8 cellular contexts compared by ENCODE assay signal in the genomic region with DNA sequence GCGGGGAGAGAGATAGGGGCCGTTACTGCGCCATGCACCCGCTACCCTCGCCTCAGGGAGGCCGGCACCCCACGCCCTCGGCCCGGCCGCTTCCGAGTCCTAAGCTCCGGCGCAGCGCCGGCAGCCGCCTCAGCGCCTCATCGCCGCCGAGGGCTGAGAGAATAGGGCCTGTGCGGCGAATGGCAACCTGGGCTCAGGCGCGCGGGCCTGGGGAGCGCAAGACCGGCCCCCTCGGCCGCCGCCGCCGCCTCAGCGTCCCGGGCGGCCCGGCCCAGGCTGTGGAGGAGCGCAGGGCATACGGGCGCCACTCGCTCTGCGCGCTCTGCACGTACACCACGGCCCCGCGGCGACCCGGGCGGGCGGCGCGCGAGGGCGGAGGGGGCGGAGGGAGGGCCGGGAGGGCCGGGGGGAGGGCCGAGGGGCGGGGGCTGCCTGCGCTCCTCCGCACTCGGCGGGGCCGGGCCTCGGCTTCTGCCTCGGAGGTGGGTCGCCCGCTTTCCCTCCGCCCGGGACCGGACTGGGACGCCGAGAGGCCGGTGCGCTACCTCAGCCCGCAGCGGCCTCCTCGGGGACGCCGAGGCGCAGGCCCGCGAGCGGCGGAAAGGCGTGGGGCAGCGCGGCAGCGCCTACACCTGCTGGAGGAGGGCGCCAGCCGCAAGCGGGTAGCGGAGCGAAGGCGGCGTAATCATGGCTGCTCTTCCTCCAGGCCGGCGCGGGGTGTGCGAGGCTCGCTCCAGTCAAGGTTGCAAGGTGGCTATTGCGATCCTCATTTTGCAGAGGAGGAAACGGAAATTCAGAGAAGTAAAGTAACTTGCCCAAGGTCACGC. TPM values are rescaled to one million over a fixed set of nuclear protein-coding genes. Genes with fewer than 3 reads are reported as not detected.
DNase-seq lines count a peak whose midpoint lies in the region; TF ChIP-seq lines count a peak whose summit lies in the region.

A gene (minus strand): TSS at position 317 of the 827 bp plus-strand sequence. CDS start 399 bp downstream, outside the sequence.

- DNase-seq in G401 (ENCODE audit: low spot score) (peak; percentile 83), H7 (peak; percentile 95), LoVo (ENCODE audit: low spot score) (peak; percentile 87), SIG-M5 treated with dmso at 0.1 percent for 504 hours (lab: John Stamatoyannopoulos, UW; ENCODE audit: unreplicated experiment) (peak; percentile 81), activated gamma-delta T cell treated with Interleukin-2 at 50 U/mL for 16 hours (peak; percentile 77), foreskin fibroblast (peak; percentile 79 to 94), stromal cell of bone marrow (ENCODE audit: low read depth) (peak; percentile 59)

- TF ChIP-seq CTCF in foreskin fibroblast (IDR thresholded peaks at IDR 0.05; ENCODE audit: low read depth, low read length): peak; percentile 17

- peaks cover 27% of the 10 kb centered on the region for H3K4me1 ChIP-seq in neuron (ENCODE audit: insufficient read depth, low read length)

- H3K9me3 ChIP-seq in neuron (ENCODE audit: low read length): no peaks in the 10 kb centered on the region

- H3K27me3 ChIP-seq in H7 (ENCODE audit: control insufficient read depth, insufficient read depth, low read length) (peaks cover 45% of the 10 kb centered on the region), neuron (ENCODE audit: insufficient read depth, low read length) (no peaks in the 10 kb centered on the region)

- in situ Hi-C loops in G401 (cut with HindIII; ENCODE audit: low sequenced_read_pairs): no loop called here

- H2AFZ ChIP-seq in neuron (ENCODE audit: low read depth, low read length): peak within 1 kb of the TSS; percentile 55

- H3K36me3 ChIP-seq in H7 (replicated peaks; ENCODE audit: control insufficient read depth, insufficient read depth, low read length): no peaks in the 10 kb centered on the region
- no peaks in the 10 kb centered on the region for H3K36me3 ChIP-seq in neuron (ENCODE audit: insufficient read depth, low read length)

- H3K4me3 ChIP-seq in H7 (ENCODE audit: insufficient read depth, low read depth, low read length) (peak within 1 kb of the TSS; percentile 79), foreskin fibroblast (ENCODE audit: low read depth in 1 of 2, low read length in 2 of 2) (peak within 1 kb of the TSS; percentile 68 to 90), neuron (ENCODE audit: low read length) (peak within 1 kb of the TSS; percentile 60)

RNA-seq across cellular contexts. Expression of the gene that starts here (rescaled TPM):
- 20.6 and 21.6 TPM in 2 replicates for total RNA-seq in G401 (2014; rRNA removed; shearing (Covaris generic))
- 11.6 and 19.3 TPM in 2 replicates for total RNA-seq in H7 (2014; rRNA removed; shearing (Covaris generic))

Comparison
In these comparisons a context has a peak if more than half of its experiments do, and no peak if none do; other contexts are left out.
1. Peak in every context shown above with its lines: DNase-seq and H3K4me3 ChIP-seq.